In genomic region chr7:54932818-54933543, GRCh38 we compare ENCODE assay signal across 8 cellular contexts.
A peak's percentile ranks its signal among the peaks of the same experiment; 100 is the strongest.
DNase-seq lines count a peak whose midpoint lies in the region; ATAC-seq, FAIRE-seq and TF ChIP-seq lines count a peak whose summit lies in the region.

No MANE protein-coding gene starts in this region.

- no peaks in the 10 kb centered on the region for H3K9me1 ChIP-seq in K562 (ENCODE audit: control insufficient read depth, insufficient read depth, low read length)

- TF ChIP-seq EP300 in K562 (IDR thresholded peaks at IDR 0.05; ENCODE audit: low read length) (no peak), sigmoid colon (IDR thresholded peaks at IDR 0.05) (no peak)

- H3K36me3 ChIP-seq in K562 (ENCODE audit: control insufficient read depth, insufficient read depth, low read length) (no peaks in the 10 kb centered on the region), sigmoid colon (no peaks in the 10 kb centered on the region)

- no peak overlapping the region for H3K9ac ChIP-seq in K562 (ENCODE audit: insufficient read depth in 1 of 2, low read depth in 2 of 2, low read length in 2 of 2)

- BruUV-seq in K562 (replicated peaks; lab: Mats Ljungman, UMichigan) = no TSS peak

- TF ChIP-seq CTCF in K562 (IDR thresholded peaks at IDR 0.05 in 2 of 3, conservative IDR thresholded peaks at IDR 0.05 in 1 of 3; ENCODE audit: insufficient read depth in 2 of 3, low read depth in 1 of 3, low read length in 3 of 3) = no peak
- no peak for TF ChIP-seq CTCF in sigmoid colon (IDR thresholded peaks at IDR 0.05)

- H3K4me2 ChIP-seq in K562 (ENCODE audit: insufficient read depth, low read length) = no peak overlapping the region

- H3K79me2 ChIP-seq in K562 (ENCODE audit: control insufficient read depth, insufficient read depth, low read length) = no peaks in the 10 kb centered on the region

- H3K9me3 ChIP-seq in K562 (replicated peaks; ENCODE audit: control insufficient read depth, insufficient read depth, low read depth, low read length) (no peaks in the 10 kb centered on the region), sigmoid colon (no peaks in the 10 kb centered on the region)

- CTCF ChIA-PET in K562 (lab: Yijun Ruan, JAX; ENCODE audit: low intra/inter-chr PET ratio) = no interaction called here

- DNase-seq in DMS53 (lab: John Stamatoyannopoulos, UW) = peak; percentile 93
- DNase-seq in NCI-H2081 (lab: John Stamatoyannopoulos, UW) = peak; percentile 65 to 68
- no peak for DNase-seq in K562 (ENCODE audit: extremely low read depth in 1 of 4, low spot score in 3 of 4)
- DNase-seq in sigmoid colon = peak; percentile 84

- peak; percentile 42; the same call in 2 of the 3 replicates for ATAC-seq in K562
- no peak for ATAC-seq in GM18502 (IDR thresholded peaks at IDR 0.05; ENCODE audit: poor library complexity, unreplicated experiment)
- ATAC-seq in HG03108 (IDR thresholded peaks at IDR 0.05; ENCODE audit: unreplicated experiment) = no peak
- ATAC-seq in GM18858 (IDR thresholded peaks at IDR 0.05; ENCODE audit: unreplicated experiment) = no peak

- no peaks in the 10 kb centered on the region for H4K20me1 ChIP-seq in K562 (replicated peaks; ENCODE audit: control insufficient read depth, insufficient read depth, low read length)

- no peak overlapping the region for H2AFZ ChIP-seq in K562 (ENCODE audit: low read depth, low read length)

- TF ChIP-seq RAD21 in K562 (CRISPR knock-in tag; conservative IDR thresholded peaks at IDR 0.05 in 1 of 2, IDR thresholded peaks at IDR 0.05 in 1 of 2) = no peak

- WGBS in K562 (ENCODE audit: insufficient coverage, low coverage, missing lambda C conversion rate) = 1% methylated on average over 11 of the region's 34 CpGs
- WGBS in sigmoid colon, 2 donors = 5 to 9% methylated on average over 34 of the region's 34 CpGs

- POLR2A ChIA-PET in K562 (lab: Yijun Ruan, JAX) = no interaction called here

- TF ChIP-seq POLR2A in K562 (conservative IDR thresholded peaks at IDR 0.05) = no peak
- no peak for TF ChIP-seq POLR2A in sigmoid colon (IDR thresholded peaks at IDR 0.05)

- intact Hi-C loops in K562 (cut with micrococcal nuclease) (no loop called here), sigmoid colon (cut with DNase I) (loop anchor here (5.0 kb wide), 1 partner anchor 84 kb away; the partner anchor contains the start of gene EGFR)

- H3K27me3 ChIP-seq in K562 (ENCODE audit: control insufficient read depth in 2 of 2, insufficient read depth in 2 of 2, low read length in 2 of 2) = no peaks in the 10 kb centered on the region
- no peaks in the 10 kb centered on the region for H3K27me3 ChIP-seq in sigmoid colon

- no peak for FAIRE-seq in K562 (lab: Jason Lieb, UNC)

- in situ Hi-C loops in K562 (cut with MboI) = no loop called here

- no peaks in the 10 kb centered on the region for H3K4me1 ChIP-seq in K562 (replicated peaks in 1 of 2; ENCODE audit: control insufficient read depth in 2 of 2, insufficient read depth in 2 of 2, low read length in 2 of 2)
- peaks cover 0 to 15% (median 8%) of the 10 kb centered on the region in 4 donors for H3K4me1 ChIP-seq in sigmoid colon

- H3K27ac ChIP-seq in K562 (ENCODE audit: extremely low read depth, low read depth, low read length) (no peak overlapping the region), sigmoid colon (peak overlapping the region; percentile 65 to 77 (median 76))

- no peak overlapping the region for H3K4me3 ChIP-seq in K562
- H3K4me3 ChIP-seq in iPS-11a (ENCODE audit: low read depth, low read length) = peak overlapping the region; percentile 28
- peak overlapping the region; percentile 25 to 50 (median 46) for H3K4me3 ChIP-seq in sigmoid colon

TF ChIP-seq in K562, 482 proteins besides CTCF, POLR2A, EP300 and RAD21:
- TF ChIP-seq ZNF253 (CRISPR knock-in tag; conservative IDR thresholded peaks at IDR 0.05) (no peak), ZNF57 (CRISPR knock-in tag; IDR thresholded peaks at IDR 0.05) (no peak), YY1 (IDR thresholded peaks at IDR 0.05; ENCODE audit: borderline replicate concordance in 1 of 3, control insufficient read depth in 1 of 3, extremely low read depth in 1 of 3, insufficient read depth in 3 of 3, insufficient read length in 1 of 3, insufficient replicate concordance in 2 of 3, low read depth in 1 of 3, low read length in 2 of 3) (no peak), MEF2A (IDR thresholded peaks at IDR 0.05; ENCODE audit: control insufficient read depth, low read depth, low read length) (no peak), JUNB (CRISPR knock-in tag; conservative IDR thresholded peaks at IDR 0.05) (no peak), ETS2 (tag; IDR thresholded peaks at IDR 0.05; ENCODE audit: borderline replicate concordance, poor library complexity, severe bottlenecking) (no peak), FOXP1 (CRISPR knock-in tag; IDR thresholded peaks at IDR 0.05) (no peak), GTF3C2 (IDR thresholded peaks at IDR 0.05; ENCODE audit: borderline replicate concordance, extremely low read depth, insufficient read length) (no peak), MAFF (IDR thresholded peaks at IDR 0.05; ENCODE audit: low read length) (no peak), RNF219 (CRISPR knock-in tag; IDR thresholded peaks at IDR 0.05) (no peak), FOXK2 (conservative IDR thresholded peaks at IDR 0.05 in 1 of 2, IDR thresholded peaks at IDR 0.05 in 1 of 2; ENCODE audit: low read depth in 2 of 2) (no peak), NFIC (IDR thresholded peaks at IDR 0.05) (no peak)
TF ChIP-seq in K562: peak in this region for 0.

Comparison
In these comparisons a context has a peak if more than half of its experiments do, and no peak if none do; other contexts are left out.
1. DNase-seq: peak in DMS53 (single experiment), NCI-H2081 (2 of 2) and sigmoid colon (single experiment); none in K562 (0 of 4).